ENCODE assay signal across 25 cellular contexts in genomic region chr3:194431553-194431952, GRCh38. TPM values are rescaled to one million over a fixed set of nuclear protein-coding genes. Genes with fewer than 3 reads are reported as not detected.
DNase-seq lines count a peak whose midpoint lies in the region; ATAC-seq, FAIRE-seq and TF ChIP-seq lines count a peak whose summit lies in the region.
"Had no signal": no experiment of that assay in that cellular context is flagged by ENCODE, and none has a peak within 500 bp of the region (broad histone marks: within the 10 kb centered on the region; RNA-seq: fewer than 3 reads in every experiment).

No MANE protein-coding gene starts in this region.

- no peak for ATAC-seq in psoas muscle
- ATAC-seq: CD8-positive, alpha-beta T cell had no signal

- peak; percentile 41 for FAIRE-seq in H54 (lab: Jason Lieb, UNC)
- FAIRE-seq: D721Med, G401.6 had no signal

- H3K36me3 ChIP-seq in psoas muscle (ENCODE audit: insufficient read depth in 1 of 2, low read depth in 1 of 2), result peaks cover 9 to 95% of the 10 kb centered on the region in 2 donors

- TF ChIP-seq CTCF in psoas muscle (IDR thresholded peaks at IDR 0.05), result no peak

- 82 to 87% (median 87%) methylated on average over 5 of the region's 5 CpGs for WGBS in psoas muscle, 3 donors

- no peaks in the 10 kb centered on the region for H3K9me3 ChIP-seq in psoas muscle
- H3K9me3 ChIP-seq: BLaER1 treated with 17β-estradiol and CSF1 and Interleukin-3, amounts not matched to agents 10 nM and 100 nM; Peyer's patch had no signal

- no peak overlapping the region for H3K4me3 ChIP-seq in psoas muscle
- H3K4me3 ChIP-seq: BLaER1 treated with 17β-estradiol and CSF1 and Interleukin-3, amounts not matched to agents 10 nM and 100 nM; GM23248; Peyer's patch had no signal

- DNase-seq in NCI-H2227 (lab: John Stamatoyannopoulos, UW; ENCODE audit: unreplicated experiment) (peak; percentile 4), NCI-H2227 treated with DMSO at 0.1 percent for 48 hours (lab: John Stamatoyannopoulos, UW) (no peak), H54 (ENCODE audit: insufficient read length, low spot score) (no peak), NCI-H2196 treated with DMSO at 0.1 percent for 48 hours (lab: John Stamatoyannopoulos, UW; ENCODE audit: unreplicated experiment) (peak; percentile 20), kidney tubule cell (ENCODE audit: low spot score) (peak; percentile 45), AG08396 (ENCODE audit: low spot score) (no peak), psoas muscle (no peak)
- no peak for DNase-seq in activated effector memory CD4-positive, alpha-beta T cell treated with Interleukin-2 at 50 U/mL for 16 hours
- DNase-seq: CD8-positive, alpha-beta T cell; GM23248; HCEC 1CT; Karpas-422; NCI-H1048; NCI-H187 treated with DMSO at 0.1 percent for 48 hours; NCI-H226; NCI-H524; NK-92 treated with Interleukin-12 subunit alpha and Interleukin-12 subunit beta, amount 100 ng/mL, for 24 hours; Peyer's patch had no signal

- H3K27ac ChIP-seq in psoas muscle, result no peak overlapping the region
- H3K27ac ChIP-seq: BLaER1 treated with 17β-estradiol and CSF1 and Interleukin-3, amounts not matched to agents 10 nM and 100 nM; GM23248; HL-60; Peyer's patch had no signal

- intact Hi-C loops in psoas muscle (cut with DNase I), result no loop called here

- H3K27me3 ChIP-seq in psoas muscle (ENCODE audit: insufficient read depth in 3 of 3, low read length in 2 of 3), result no peaks in the 10 kb centered on the region
- H3K27me3 ChIP-seq: BLaER1 treated with 17β-estradiol and CSF1 and Interleukin-3, amounts not matched to agents 10 nM and 100 nM; Peyer's patch had no signal

- no peaks in the 10 kb centered on the region for H3K4me1 ChIP-seq in psoas muscle
- H3K4me1 ChIP-seq: BLaER1 treated with 17β-estradiol and CSF1 and Interleukin-3, amounts not matched to agents 10 nM and 100 nM; Peyer's patch had no signal

- TF ChIP-seq POLR2A in H54 (IDR thresholded peaks at IDR 0.05; ENCODE audit: low read depth, low read length), result no peak

RNA-seq across cellular contexts. Expression of gene GP5, which starts 32.5 kb away (rescaled TPM):
- total RNA-seq in psoas muscle, result not detected
- under 1 TPM in 1 of 3 donors, not detected in 2; 0.01 TPM for polyA plus RNA-seq in psoas muscle
- total RNA-seq: HT1080, MCF 10A, Peyer's patch, SK-MEL-5 had no signal
- polyA plus RNA-seq: GM23248 had no signal

RNA-seq across cellular contexts. Expression of gene ATP13A3, which starts 55.2 kb away (rescaled TPM):
- 10 to 100 TPM; 29.0 to 72.7 (median 50.3) TPM for total RNA-seq in psoas muscle
- 10 to 100 TPM; 10.4 to 59.1 (median 25.3) TPM for polyA plus RNA-seq in psoas muscle

Comparison
In these comparisons a context has a peak if more than half of its experiments do, and no peak if none do; other contexts are left out.
1. DNase-seq: peak in NCI-H2227 (single experiment), NCI-H2196 treated with DMSO at 0.1 percent for 48 hours (single experiment) and kidney tubule cell (single experiment); none in NCI-H2227 treated with DMSO at 0.1 percent for 48 hours (single experiment), H54 (single experiment), AG08396 (single experiment), activated effector memory CD4-positive, alpha-beta T cell treated with Interleukin-2 at 50 U/mL for 16 hours (single experiment) and psoas muscle (0 of 2).